In the genomic region with DNA sequence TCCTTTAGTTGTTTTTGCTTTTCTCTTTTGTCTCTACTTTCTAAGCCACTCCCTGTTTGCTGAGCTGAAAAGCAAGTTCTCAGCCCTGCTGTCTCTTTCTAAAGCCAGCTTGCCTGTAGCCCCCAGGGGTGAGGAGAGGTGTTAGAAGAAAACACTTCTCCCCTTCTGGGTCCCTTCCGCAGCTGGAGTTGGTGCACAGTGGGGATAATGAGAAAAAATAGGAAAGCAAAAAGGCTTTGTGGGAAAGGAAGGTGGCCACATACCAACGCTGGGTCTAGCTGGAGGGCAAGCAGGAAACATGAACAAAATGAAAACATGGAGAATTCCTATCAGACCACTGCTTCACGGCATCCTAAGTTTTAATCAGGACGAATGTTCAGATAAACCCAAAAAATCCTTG, we compare ENCODE assay signal across 8 cellular contexts. TPM values are rescaled to one million over a fixed set of nuclear protein-coding genes. Genes with fewer than 3 reads are reported as not detected.
A peak's percentile ranks its signal among the peaks of the same experiment; 100 is the strongest.
DNase-seq lines count a peak whose midpoint lies in the region; ATAC-seq, FAIRE-seq and TF ChIP-seq lines count a peak whose summit lies in the region.
"Had no signal": no experiment of that assay in that cellular context is flagged by ENCODE, and none has a peak within 500 bp of the region (broad histone marks: within the 10 kb centered on the region; RNA-seq: fewer than 3 reads in every experiment).

No MANE protein-coding gene starts in this region.

- peak overlapping the region; percentile 31 for H2AFZ ChIP-seq in astrocyte (ENCODE audit: low read depth, low read length)
- peak overlapping the region; percentile 68 for H2AFZ ChIP-seq in neural progenitor cell (replicated peaks)

- H3K4me3 ChIP-seq in CD8-positive, alpha-beta memory T cell (ENCODE audit: low read length), result peak overlapping the region; percentile 52
- no peak overlapping the region for H3K4me3 ChIP-seq in astrocyte (ENCODE audit: insufficient read depth, low read depth, low read length)
- H3K4me3 ChIP-seq in neural progenitor cell, result no peak overlapping the region

- peaks cover 94% of the 10 kb centered on the region for H3K4me1 ChIP-seq in CD8-positive, alpha-beta memory T cell (ENCODE audit: insufficient read depth, low read length)
- H3K4me1 ChIP-seq in astrocyte (ENCODE audit: insufficient read depth, low read length) (peaks cover 61% of the 10 kb centered on the region), neural progenitor cell (peaks cover 24% of the 10 kb centered on the region)

- H4K20me1 ChIP-seq in astrocyte (ENCODE audit: insufficient read depth, low read length) (no peaks in the 10 kb centered on the region), neural progenitor cell (ENCODE audit: low read depth) (no peaks in the 10 kb centered on the region)

- H3K4me2 ChIP-seq in astrocyte (ENCODE audit: low read length), result peak overlapping the region; percentile 78
- peak overlapping the region; percentile 65 for H3K4me2 ChIP-seq in neural progenitor cell

- ATAC-seq in GM18511 (IDR thresholded peaks at IDR 0.05; ENCODE audit: unreplicated experiment) (no peak), GM21717 (IDR thresholded peaks at IDR 0.05; ENCODE audit: unreplicated experiment) (no peak)

- CTCF ChIA-PET in CD8-positive, alpha-beta memory T cell (lab: Charles Lee), result interaction anchor here (0.9 to 12.6 kb wide), 9 partner anchors 9 to 95 kb away, joined by 3 to 147 read pairs (median 5); a partner anchor contains a TSS
- CTCF ChIA-PET in HEK293T (lab: Yijun Ruan, JAX), result interaction anchor here (1.7 to 10.6 kb wide), 2 partner anchors 15 to 96 kb away, joined by 11 to 92 read pairs; a partner anchor contains a TSS

- peak overlapping the region; percentile 68 for H3K27ac ChIP-seq in CD8-positive, alpha-beta memory T cell (ENCODE audit: low read depth, low read length)
- H3K27ac ChIP-seq in astrocyte (ENCODE audit: low read depth, low read length) (peak overlapping the region; percentile 13), neural progenitor cell (no peak overlapping the region)

- peak in 1 of 5 donors; percentile 37 for DNase-seq in CD8-positive, alpha-beta memory T cell
- no peak for DNase-seq in HFFc6
- DNase-seq in astrocyte (ENCODE audit: low read depth), result no peak
- peak; percentile 34 for DNase-seq in neural progenitor cell (ENCODE audit: low spot score)
- no peak for DNase-seq in HEK293T (ENCODE audit: extremely low spot score)
- DNase-seq: SIG-M5 had no signal

- H3K9ac ChIP-seq in astrocyte (ENCODE audit: low read length), result peak overlapping the region; percentile 21
- no peak overlapping the region for H3K9ac ChIP-seq in neural progenitor cell

- no peak for TF ChIP-seq CTCF in HFFc6 (IDR thresholded peaks at IDR 0.05)
- no peak for TF ChIP-seq CTCF in astrocyte (IDR thresholded peaks at IDR 0.05; ENCODE audit: insufficient read depth, low read depth, low read length)
- no peak for TF ChIP-seq CTCF in neural progenitor cell (IDR thresholded peaks at IDR 0.05)

- peaks cover 8% of the 10 kb centered on the region for H3F3A ChIP-seq in neural progenitor cell (ENCODE audit: low read depth)

- no peaks in the 10 kb centered on the region for H3K27me3 ChIP-seq in CD8-positive, alpha-beta memory T cell (ENCODE audit: insufficient read depth, low read length, poor library complexity, severe bottlenecking)
- H3K27me3 ChIP-seq in astrocyte (ENCODE audit: insufficient read depth, low read length) (no peaks in the 10 kb centered on the region), neural progenitor cell (no peaks in the 10 kb centered on the region)

- peaks cover 84 to 96% (median 95%) of the 10 kb centered on the region in 3 donors for H3K4me1 Mint-ChIP-seq in CD8-positive, alpha-beta memory T cell
- H3K4me1 Mint-ChIP-seq in HFFc6 (ENCODE audit: low read depth) (peaks cover 70% of the 10 kb centered on the region), astrocyte (ENCODE audit: low read depth, unreplicated experiment) (peaks cover 62% of the 10 kb centered on the region), neural progenitor cell (peaks cover 37% of the 10 kb centered on the region)

- peaks cover 0 to 4% of the 10 kb centered on the region in 2 donors for H3K27me3 Mint-ChIP-seq in CD8-positive, alpha-beta memory T cell
- H3K27me3 Mint-ChIP-seq in HFFc6 (ENCODE audit: insufficient read depth) (peaks cover 3% of the 10 kb centered on the region), astrocyte (ENCODE audit: low read depth, unreplicated experiment) (peaks cover 3% of the 10 kb centered on the region), neural progenitor cell (ENCODE audit: insufficient read depth, low read depth) (peaks cover under 1% of the 10 kb centered on the region)

- H3K36me3 Mint-ChIP-seq in CD8-positive, alpha-beta memory T cell, result peaks cover under 1 to 3% (median 2%) of the 10 kb centered on the region in 3 donors
- H3K36me3 Mint-ChIP-seq in HFFc6 (ENCODE audit: low read depth) (no peaks in the 10 kb centered on the region), astrocyte (ENCODE audit: low read depth, unreplicated experiment) (peaks cover 1% of the 10 kb centered on the region), neural progenitor cell (no peaks in the 10 kb centered on the region)

- peak overlapping the region; percentile 80 to 91 (median 86) for H3K4me3 Mint-ChIP-seq in CD8-positive, alpha-beta memory T cell
- H3K4me3 Mint-ChIP-seq in HFFc6, result peak overlapping the region; percentile 83; the same call in 1 of the 2 replicates
- H3K4me3 Mint-ChIP-seq in astrocyte (ENCODE audit: unreplicated experiment), result no peak overlapping the region
- no peak overlapping the region for H3K4me3 Mint-ChIP-seq in neural progenitor cell

- peak overlapping the region; percentile 92 to 97 (median 95) for H3K27ac Mint-ChIP-seq in CD8-positive, alpha-beta memory T cell
- H3K27ac Mint-ChIP-seq in HFFc6 (peak overlapping the region; percentile 90), astrocyte (ENCODE audit: unreplicated experiment) (peak overlapping the region; percentile 12), neural progenitor cell (peak overlapping the region; percentile 35)

- peaks cover 0 to 4% (median 0%) of the 10 kb centered on the region in 5 donors for H3K9me3 Mint-ChIP-seq in CD8-positive, alpha-beta memory T cell
- no peaks in the 10 kb centered on the region for H3K9me3 Mint-ChIP-seq in HFFc6
- H3K9me3 Mint-ChIP-seq in astrocyte (ENCODE audit: unreplicated experiment), result peaks cover 3% of the 10 kb centered on the region
- no peaks in the 10 kb centered on the region for H3K9me3 Mint-ChIP-seq in neural progenitor cell

- POLR2A ChIA-PET in CD8-positive, alpha-beta memory T cell (lab: Charles Lee), result interaction anchor here (0.5 to 8.0 kb wide), 3 partner anchors 16 to 575 kb away, joined by 3 to 96 read pairs (median 5); a partner anchor contains a TSS
- POLR2A ChIA-PET in HEK293T (lab: Yijun Ruan, JAX), result no interaction called here

- no peaks in the 10 kb centered on the region for H3K9me3 ChIP-seq in CD8-positive, alpha-beta memory T cell (ENCODE audit: low read length)
- H3K9me3 ChIP-seq in astrocyte (ENCODE audit: insufficient read depth, low read depth, low read length) (no peaks in the 10 kb centered on the region), neural progenitor cell (ENCODE audit: low read depth) (no peaks in the 10 kb centered on the region)

- no peak for FAIRE-seq in astrocyte (lab: Jason Lieb, UNC)

- H3K79me2 ChIP-seq in astrocyte (ENCODE audit: insufficient read depth, low read length), result no peaks in the 10 kb centered on the region
- H3K79me2 ChIP-seq in neural progenitor cell (ENCODE audit: low read depth), result no peaks in the 10 kb centered on the region

- H3K36me3 ChIP-seq in CD8-positive, alpha-beta memory T cell (ENCODE audit: insufficient read depth, low read length), result no peaks in the 10 kb centered on the region
- H3K36me3 ChIP-seq in astrocyte (ENCODE audit: insufficient read depth, low read length), result no peaks in the 10 kb centered on the region
- no peaks in the 10 kb centered on the region for H3K36me3 ChIP-seq in neural progenitor cell

TF ChIP-seq in HEK293T, 16 proteins besides CTCF, POLR2A, EP300 and RAD21:
- no peak for TF ChIP-seq L3MBTL2 (conservative IDR thresholded peaks at IDR 0.05)
- TF ChIP-seq ZNF384 (IDR thresholded peaks at IDR 0.05), result no peak
- no peak for TF ChIP-seq TARDBP (IDR thresholded peaks at IDR 0.05)
- no peak for TF ChIP-seq CTBP1 (IDR thresholded peaks at IDR 0.05; ENCODE audit: borderline replicate concordance)
- no peak for TF ChIP-seq FOXK2 (IDR thresholded peaks at IDR 0.05)
- no peak for TF ChIP-seq HDGF (IDR thresholded peaks at IDR 0.05; ENCODE audit: borderline replicate concordance)
- TF ChIP-seq LEF1 (IDR thresholded peaks at IDR 0.05; ENCODE audit: borderline replicate concordance), result no peak
- no peak for TF ChIP-seq FOXA1 (IDR thresholded peaks at IDR 0.05)
- no peak for TF ChIP-seq SUZ12 (IDR thresholded peaks at IDR 0.05)
- TF ChIP-seq SP1 (IDR thresholded peaks at IDR 0.05), result no peak
- TF ChIP-seq ARNT (IDR thresholded peaks at IDR 0.05), result no peak
- TF ChIP-seq BHLHE40 (IDR thresholded peaks at IDR 0.05; ENCODE audit: borderline replicate concordance), result no peak
- TF ChIP-seq, protein P1, sequence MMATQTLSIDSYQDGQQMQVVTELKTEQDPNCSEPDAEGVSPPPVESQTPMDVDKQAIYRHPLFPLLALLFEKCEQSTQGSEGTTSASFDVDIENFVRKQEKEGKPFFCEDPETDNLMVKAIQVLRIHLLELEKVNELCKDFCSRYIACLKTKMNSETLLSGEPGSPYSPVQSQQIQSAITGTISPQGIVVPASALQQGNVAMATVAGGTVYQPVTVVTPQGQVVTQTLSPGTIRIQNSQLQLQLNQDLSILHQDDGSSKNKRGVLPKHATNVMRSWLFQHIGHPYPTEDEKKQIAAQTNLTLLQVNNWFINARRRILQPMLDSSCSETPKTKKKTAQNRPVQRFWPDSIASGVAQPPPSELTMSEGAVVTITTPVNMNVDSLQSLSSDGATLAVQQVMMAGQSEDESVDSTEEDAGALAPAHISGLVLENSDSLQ (IDR thresholded peaks at IDR 0.05), result no peak
- TF ChIP-seq NFRKB (IDR thresholded peaks at IDR 0.05), result no peak
- TF ChIP-seq FOXM1 (IDR thresholded peaks at IDR 0.05; ENCODE audit: borderline replicate concordance), result no peak
- TF ChIP-seq ELF4 (IDR thresholded peaks at IDR 0.05), result no peak

RNA-seq across cellular contexts. Expression of a gene that starts 15.5 kb away (rescaled TPM):
- 100 to 1,000 TPM; 102 to 105 TPM for total RNA-seq in CD8-positive, alpha-beta memory T cell
- 68.0 TPM for polyA plus RNA-seq in CD8-positive, alpha-beta memory T cell
- total RNA-seq in HFFc6 (2021; fragmentation: NEBNext Ultra II Directional; extraction: Animal tissue kit (Norgen Biotek cat#: 25700)), result 100 to 1,000 TPM; 147 to 225 (median 195) TPM
- total RNA-seq in astrocyte (96.7 and 122 TPM in 2 replicates), neural progenitor cell (ENCODE audit: low replicate concordance) (46.1 and 61.1 TPM in 2 replicates)

RNA-seq across cellular contexts. Expression of a gene that starts 45.9 kb away (rescaled TPM):
- 10 to 100 TPM; 33.1 to 36.6 TPM for total RNA-seq in CD8-positive, alpha-beta memory T cell
- polyA plus RNA-seq in CD8-positive, alpha-beta memory T cell, result 41.8 TPM
- 10 to 100 TPM; 26.9 to 43.2 (median 32.6) TPM for total RNA-seq in HFFc6 (2021; fragmentation: NEBNext Ultra II Directional; extraction: Animal tissue kit (Norgen Biotek cat#: 25700))
- total RNA-seq in astrocyte, result 17.9 and 25.3 TPM in 2 replicates
- total RNA-seq in neural progenitor cell (ENCODE audit: low replicate concordance), result 12.9 and 17.5 TPM in 2 replicates

Comparison
In these comparisons a context has a peak if more than half of its experiments do, and no peak if none do; other contexts are left out.
1. H3K27ac Mint-ChIP-seq: peak in every context shown above with its lines; median percentile 95 in CD8-positive, alpha-beta memory T cell; 90 in HFFc6; 35 in neural progenitor cell; 12 in astrocyte.
2. H3K4me3 Mint-ChIP-seq: peak in CD8-positive, alpha-beta memory T cell (7 of 7) and HFFc6 (single experiment); none in astrocyte (single experiment) and neural progenitor cell (single experiment).